In genomic region chr15:40891810-40892448, GRCh38 we compare ENCODE assay signal across 8 cellular contexts. TPM values are rescaled to one million over a fixed set of nuclear protein-coding genes. Genes with fewer than 3 reads are reported as not detected.
DNase-seq lines count a peak whose midpoint lies in the region; ATAC-seq, FAIRE-seq and TF ChIP-seq lines count a peak whose summit lies in the region.

No MANE protein-coding gene starts in this region.

- peak; percentile 35 for FAIRE-seq in GM19239 (lab: Jason Lieb, UNC)
- no peak for FAIRE-seq in bronchial epithelial cell (lab: Jason Lieb, UNC)

- peaks cover 19% of the 10 kb centered on the region for H3K4me1 ChIP-seq in CD8-positive, alpha-beta memory T cell (ENCODE audit: insufficient read depth, low read length)

- H3K4me3 ChIP-seq in CD8-positive, alpha-beta memory T cell (ENCODE audit: low read length) = no peak overlapping the region
- H3K4me3 ChIP-seq in bronchial epithelial cell (ENCODE audit: low read depth, low read length) = no peak overlapping the region

- TF ChIP-seq CTCF in bronchial epithelial cell (IDR thresholded peaks at IDR 0.05; ENCODE audit: insufficient read depth, low read length, severe bottlenecking) = peak; percentile 74

- H3K27me3 ChIP-seq in CD8-positive, alpha-beta memory T cell (ENCODE audit: insufficient read depth, low read length, poor library complexity, severe bottlenecking) = no peaks in the 10 kb centered on the region
- no peaks in the 10 kb centered on the region for H3K27me3 ChIP-seq in bronchial epithelial cell (ENCODE audit: control insufficient read depth, insufficient read depth, low read length)

- no peak overlapping the region for H3K27ac ChIP-seq in CD8-positive, alpha-beta memory T cell (ENCODE audit: low read depth, low read length)

- peaks cover 0 to 20% (median 4%) of the 10 kb centered on the region in 3 donors for H3K36me3 Mint-ChIP-seq in CD8-positive, alpha-beta memory T cell

- no peaks in the 10 kb centered on the region for H3K36me3 ChIP-seq in CD8-positive, alpha-beta memory T cell (ENCODE audit: insufficient read depth, low read length)
- H3K36me3 ChIP-seq in bronchial epithelial cell (ENCODE audit: control insufficient read depth, insufficient read depth, low read length) = peaks cover 2% of the 10 kb centered on the region

- no peaks in the 10 kb centered on the region for H3K9me3 Mint-ChIP-seq in CD8-positive, alpha-beta memory T cell

- peak overlapping the region in 1 of 7 donors; percentile 81 for H3K4me3 Mint-ChIP-seq in CD8-positive, alpha-beta memory T cell

- peaks cover 35 to 44% (median 36%) of the 10 kb centered on the region in 3 donors for H3K4me1 Mint-ChIP-seq in CD8-positive, alpha-beta memory T cell

- ATAC-seq in GM19328 (IDR thresholded peaks at IDR 0.05; ENCODE audit: unreplicated experiment) = no peak
- no peak for ATAC-seq in HG03432 (IDR thresholded peaks at IDR 0.05; ENCODE audit: unreplicated experiment)
- ATAC-seq in HG03280 (IDR thresholded peaks at IDR 0.05; ENCODE audit: unreplicated experiment) = no peak

- no peak for DNase-seq in CD8-positive, alpha-beta memory T cell
- DNase-seq in GM19239 (ENCODE audit: insufficient read length, low spot score) = no peak
- peak; percentile 22 for DNase-seq in NCI-H82 treated with DMSO at 0.1 percent for 48 hours (lab: John Stamatoyannopoulos, UW; ENCODE audit: unreplicated experiment)
- peak; percentile 72 for DNase-seq in bronchial epithelial cell (ENCODE audit: low read depth)
- DNase-seq in midbrain (lab: John Stamatoyannopoulos, UW) = peak; percentile 48

- H3K27ac Mint-ChIP-seq in CD8-positive, alpha-beta memory T cell = peak overlapping the region in 7 of 8 donors; percentile 23 to 93 (median 79)

- H3K27me3 Mint-ChIP-seq in CD8-positive, alpha-beta memory T cell = peaks cover 0 to 2% of the 10 kb centered on the region in 2 donors

- POLR2A ChIA-PET in CD8-positive, alpha-beta memory T cell (lab: Charles Lee) = interaction anchor here (0.5 to 0.6 kb wide), 2 partner anchors 47 to 70 kb away, joined by 3 to 8 read pairs; no protein-coding TSS in a partner anchor

- CTCF ChIA-PET in CD8-positive, alpha-beta memory T cell (lab: Charles Lee) = interaction anchor here (0.6 to 2.2 kb wide), 12 partner anchors 10 to 197 kb away, joined by 3 to 9 read pairs (median 3); partner anchors contain the start of genes RAD51, RHOV and SPINT1

- no peaks in the 10 kb centered on the region for H3K9me3 ChIP-seq in CD8-positive, alpha-beta memory T cell (ENCODE audit: low read length)

RNA-seq across cellular contexts. Expression of gene VPS18, which starts 2.3 kb away (rescaled TPM):
- 10 to 100 TPM; 17.2 to 17.8 TPM for total RNA-seq in CD8-positive, alpha-beta memory T cell
- 23.0 TPM for polyA plus RNA-seq in CD8-positive, alpha-beta memory T cell
- 26.3 and 30.6 TPM in 2 replicates for total RNA-seq in bronchial epithelial cell

RNA-seq across cellular contexts. Expression of gene RHOV, which starts 17.9 kb away (rescaled TPM):
- under 1 TPM; 0.24 to 0.40 TPM for total RNA-seq in CD8-positive, alpha-beta memory T cell
- polyA plus RNA-seq in CD8-positive, alpha-beta memory T cell = not detected
- 7.1 and 38.7 TPM in 2 replicates for total RNA-seq in bronchial epithelial cell

RNA-seq across cellular contexts. Expression of gene DLL4, which starts 37.2 kb away (rescaled TPM):
- not detected for total RNA-seq in CD8-positive, alpha-beta memory T cell
- polyA plus RNA-seq in CD8-positive, alpha-beta memory T cell = not detected
- 0.13 TPM in 1 of 2 replicates, not detected in the other for total RNA-seq in bronchial epithelial cell

RNA-seq across cellular contexts. Expression of gene SPINT1, which starts 48.1 kb away (rescaled TPM):
- total RNA-seq in CD8-positive, alpha-beta memory T cell = 1 to 10 TPM; 6.7 to 7.6 TPM
- polyA plus RNA-seq in CD8-positive, alpha-beta memory T cell = 3.1 TPM
- total RNA-seq in bronchial epithelial cell = 145 and 191 TPM in 2 replicates

Comparison
In these comparisons a context has a peak if more than half of its experiments do, and no peak if none do; other contexts are left out.
1. DNase-seq: peak in NCI-H82 treated with DMSO at 0.1 percent for 48 hours (single experiment), bronchial epithelial cell (single experiment) and midbrain (single experiment); none in CD8-positive, alpha-beta memory T cell (0 of 5) and GM19239 (single experiment).